23 cellular contexts compared by ENCODE assay signal in genomic region chr12:131089526-131090253, GRCh38.
DNase-seq lines count a peak whose midpoint lies in the region; ATAC-seq and TF ChIP-seq lines count a peak whose summit lies in the region.
"Had no signal": no experiment of that assay in that cellular context is flagged by ENCODE, and none has a peak within 500 bp of the region (broad histone marks: within the 10 kb centered on the region; RNA-seq: fewer than 3 reads in every experiment).

No MANE protein-coding gene starts in this region.

- no peak overlapping the region for H2BK120ac ChIP-seq in mesendoderm (ENCODE audit: low read depth, low read length)

- H3K79me2 ChIP-seq in mesendoderm (ENCODE audit: control insufficient read depth, insufficient read depth, low read length), result no peaks in the 10 kb centered on the region
- H3K79me2 ChIP-seq: parathyroid adenoma had no signal

- H3K4me1 ChIP-seq in spleen (peaks cover 0 to 16% (median 9%) of the 10 kb centered on the region in 6 donors), mesendoderm (ENCODE audit: control insufficient read depth, low read depth, low read length) (no peaks in the 10 kb centered on the region)
- H3K4me1 ChIP-seq: colonic mucosa, parathyroid adenoma had no signal

- ATAC-seq in activated CD4-positive, alpha-beta T cell treated with anti-CD3 and anti-CD28 coated beads for 36 hours, result no peak
- no peak for ATAC-seq in GM21737 (IDR thresholded peaks at IDR 0.05; ENCODE audit: unreplicated experiment)
- ATAC-seq: natural killer cell, T-cell had no signal

- no peak overlapping the region for H3K4me3 ChIP-seq in spleen
- H3K4me3 ChIP-seq in mesendoderm (ENCODE audit: low read length), result no peak overlapping the region
- H3K4me3 ChIP-seq: colonic mucosa, suprapubic skin had no signal

- no peaks in the 10 kb centered on the region for H3K36me3 ChIP-seq in spleen
- no peaks in the 10 kb centered on the region for H3K36me3 ChIP-seq in mesendoderm (ENCODE audit: control insufficient read depth, insufficient read depth, low read length)
- H3K36me3 ChIP-seq: brain microvascular endothelial cell, colonic mucosa, suprapubic skin had no signal

- CTCF ChIA-PET in activated CD4-positive, alpha-beta T cell treated with anti-CD3 and anti-CD28 coated beads for 36 hours (lab: Charles Lee), result interaction anchor here (0.5 to 4.5 kb wide), 3 partner anchors 15 to 445 kb away, joined by 3 to 24 read pairs (median 5); no protein-coding TSS in a partner anchor
- CTCF ChIA-PET in activated CD4-positive, alpha-beta T cell treated with anti-CD3 and anti-CD28 coated beads, Interleukin-2, amount 10 ng/mL, durations not matched to agents 7 days and 5 days (lab: Charles Lee), result no interaction called here

- 63 to 75% (median 65%) methylated on average over 10 to 11 of the region's 11 CpGs for WGBS in spleen, 5 donors
- no CpG with 5 or more reads among the region's 11 CpGs for WGBS in mesendoderm (ENCODE audit: extremely low coverage, insufficient coverage, low lambda C conversion rate)

- no peak overlapping the region for H2BK5ac ChIP-seq in mesendoderm (ENCODE audit: low read length)

- no peak overlapping the region for H3K23ac ChIP-seq in mesendoderm (ENCODE audit: low read length)

- H3K9me3 Mint-ChIP-seq in activated CD4-positive, alpha-beta T cell treated with anti-CD3 and anti-CD28 coated beads for 36 hours (ENCODE audit: low read depth), result no peaks in the 10 kb centered on the region
- no peaks in the 10 kb centered on the region for H3K9me3 Mint-ChIP-seq in activated CD4-positive, alpha-beta T cell treated with anti-CD3 and anti-CD28 coated beads, Interleukin-2, amount 10 ng/mL, durations not matched to agents 7 days and 5 days
- H3K9me3 Mint-ChIP-seq: natural killer cell, T-cell had no signal

- POLR2A ChIA-PET in activated CD4-positive, alpha-beta T cell treated with anti-CD3 and anti-CD28 coated beads for 36 hours (lab: Charles Lee), result no interaction called here
- POLR2A ChIA-PET in activated CD4-positive, alpha-beta T cell treated with anti-CD3 and anti-CD28 coated beads, Interleukin-2, amount 10 ng/mL, durations not matched to agents 7 days and 5 days (lab: Charles Lee), result no interaction called here

- no peak overlapping the region for H3K4me3 Mint-ChIP-seq in activated CD4-positive, alpha-beta T cell treated with anti-CD3 and anti-CD28 coated beads for 36 hours
- H3K4me3 Mint-ChIP-seq in activated CD4-positive, alpha-beta T cell treated with anti-CD3 and anti-CD28 coated beads, Interleukin-2, amount 10 ng/mL, durations not matched to agents 7 days and 5 days, result no peak overlapping the region
- H3K4me3 Mint-ChIP-seq: natural killer cell, T-cell had no signal

- peaks cover 21% of the 10 kb centered on the region for H3K4me1 Mint-ChIP-seq in activated CD4-positive, alpha-beta T cell treated with anti-CD3 and anti-CD28 coated beads for 36 hours
- H3K4me1 Mint-ChIP-seq in activated CD4-positive, alpha-beta T cell treated with anti-CD3 and anti-CD28 coated beads, Interleukin-2, amount 10 ng/mL, durations not matched to agents 7 days and 5 days, result peaks cover 17% of the 10 kb centered on the region

- H4K8ac ChIP-seq in mesendoderm (ENCODE audit: low read depth, low read length), result no peak overlapping the region

- TF ChIP-seq CTCF in spleen (IDR thresholded peaks at IDR 0.05 in 8 of 11, conservative IDR thresholded peaks at IDR 0.05 in 3 of 11), result no peak

- H2BK15ac ChIP-seq in mesendoderm (replicated peaks; ENCODE audit: low read depth), result no peak overlapping the region

- no peak overlapping the region for H3K27ac Mint-ChIP-seq in activated CD4-positive, alpha-beta T cell treated with anti-CD3 and anti-CD28 coated beads for 36 hours
- no peak overlapping the region for H3K27ac Mint-ChIP-seq in activated CD4-positive, alpha-beta T cell treated with anti-CD3 and anti-CD28 coated beads, Interleukin-2, amount 10 ng/mL, durations not matched to agents 7 days and 5 days
- H3K27ac Mint-ChIP-seq: natural killer cell, T-cell had no signal

- H3K27ac ChIP-seq in spleen (no peak overlapping the region), mesendoderm (ENCODE audit: low read depth, low read length) (no peak overlapping the region)
- H3K27ac ChIP-seq: 22Rv1, brain microvascular endothelial cell, colonic mucosa, parathyroid adenoma, suprapubic skin had no signal

- peak; percentile 3 for DNase-seq in activated CD4-positive, alpha-beta T cell treated with anti-CD3 and anti-CD28 coated beads for 36 hours
- no peak for DNase-seq in activated CD4-positive, alpha-beta T cell treated with anti-CD3 and anti-CD28 coated beads, Interleukin-2, amount 10 ng/mL, durations not matched to agents 7 days and 5 days
- DNase-seq in activated CD8-positive, alpha-beta memory T cell treated with anti-CD3 and anti-CD28 coated beads, Interleukin-2, amount 50 U/mL, for 4 hours, result peak; percentile 6
- DNase-seq in islet precursor cell (peak; percentile 49), spleen (peak; percentile 59), mesendoderm (no peak), NAMALWA (ENCODE audit: low spot score) (no peak)
- DNase-seq: brain microvascular endothelial cell, colonic mucosa, DMS79, GOT3, Kasumi-1, midbrain, natural killer cell, NCI-H1048, NCI-H1930, NCI-H345, OCI-M1 had no signal

- H3K18ac ChIP-seq in mesendoderm (ENCODE audit: low read length), result no peak overlapping the region

- no peak overlapping the region for H3K56ac ChIP-seq in mesendoderm (ENCODE audit: low read length)

- H3K27me3 ChIP-seq in spleen (replicated peaks in 1 of 7) (peaks cover 0 to 21% (median 0%) of the 10 kb centered on the region in 7 donors), mesendoderm (ENCODE audit: insufficient read depth, low read length, poor library complexity) (no peaks in the 10 kb centered on the region)
- H3K27me3 ChIP-seq: brain microvascular endothelial cell, colonic mucosa had no signal

- H3K9ac ChIP-seq in mesendoderm (ENCODE audit: low read length), result no peak overlapping the region
- H3K9ac ChIP-seq: parathyroid adenoma had no signal

- no peaks in the 10 kb centered on the region for H3K79me1 ChIP-seq in mesendoderm (ENCODE audit: low read length)

- H4K5ac ChIP-seq in mesendoderm (ENCODE audit: low read length), result no peak overlapping the region

- H3K36me3 Mint-ChIP-seq in activated CD4-positive, alpha-beta T cell treated with anti-CD3 and anti-CD28 coated beads for 36 hours (ENCODE audit: low read depth), result no peaks in the 10 kb centered on the region
- no peaks in the 10 kb centered on the region for H3K36me3 Mint-ChIP-seq in activated CD4-positive, alpha-beta T cell treated with anti-CD3 and anti-CD28 coated beads, Interleukin-2, amount 10 ng/mL, durations not matched to agents 7 days and 5 days (ENCODE audit: low read depth)
- H3K36me3 Mint-ChIP-seq: natural killer cell, T-cell had no signal

- intact Hi-C loops in activated CD4-positive, alpha-beta T cell treated with anti-CD3 and anti-CD28 coated beads for 36 hours (cut with DNase I, micrococcal nuclease), result loop anchor here in 1 of 2 experiments (5.0 kb wide), 3 partner anchors 43 to 327 kb away; partner anchors contain the start of gene STX2
- intact Hi-C loops in spleen (cut with DNase I; ENCODE audit: low total_unique reads), result no loop called here

- TF ChIP-seq POLR2A in spleen (IDR thresholded peaks at IDR 0.05), result no peak

- peaks cover 4% of the 10 kb centered on the region for H3K27me3 Mint-ChIP-seq in activated CD4-positive, alpha-beta T cell treated with anti-CD3 and anti-CD28 coated beads for 36 hours
- no peaks in the 10 kb centered on the region for H3K27me3 Mint-ChIP-seq in activated CD4-positive, alpha-beta T cell treated with anti-CD3 and anti-CD28 coated beads, Interleukin-2, amount 10 ng/mL, durations not matched to agents 7 days and 5 days

- H3K4me2 ChIP-seq in mesendoderm (ENCODE audit: low read length), result no peak overlapping the region

- H3K4ac ChIP-seq in mesendoderm (ENCODE audit: low read depth, low read length), result no peak overlapping the region

- no peak overlapping the region for H2AK5ac ChIP-seq in mesendoderm (ENCODE audit: low read length)

- no peaks in the 10 kb centered on the region for H3K9me3 ChIP-seq in spleen
- H3K9me3 ChIP-seq: colonic mucosa, suprapubic skin had no signal

Comparison
In these comparisons a context has a peak if more than half of its experiments do, and no peak if none do; other contexts are left out.
1. DNase-seq: peak in activated CD4-positive, alpha-beta T cell treated with anti-CD3 and anti-CD28 coated beads for 36 hours (single experiment), activated CD8-positive, alpha-beta memory T cell treated with anti-CD3 and anti-CD28 coated beads, Interleukin-2, amount 50 U/mL, for 4 hours (single experiment), islet precursor cell (single experiment) and spleen (single experiment); none in activated CD4-positive, alpha-beta T cell treated with anti-CD3 and anti-CD28 coated beads, Interleukin-2, amount 10 ng/mL, durations not matched to agents 7 days and 5 days (single experiment), mesendoderm (single experiment) and NAMALWA (single experiment).